Comparison of ENCODE assay signal across 5 cellular contexts in genomic region chr6:150269130-150269856, GRCh38.
"Had no signal": no experiment of that assay in that cellular context is flagged by ENCODE, and none has a peak within 500 bp of the region (broad histone marks: within the 10 kb centered on the region; RNA-seq: fewer than 3 reads in every experiment).

No MANE protein-coding gene starts in this region.

- H3K4me1 ChIP-seq: stomach, thyroid gland had no signal

- H3K36me3 ChIP-seq: stomach, thyroid gland had no signal

- H3K9me3 ChIP-seq: thyroid gland had no signal

- H3K27ac ChIP-seq: stomach, thyroid gland had no signal

- H3K27me3 ChIP-seq: stomach, thyroid gland had no signal

- H3K4me3 ChIP-seq: skin epidermis, stomach, thyroid gland had no signal

- DNase-seq: activated naive CD4-positive, alpha-beta T cell treated with anti-CD3 and anti-CD28 coated beads for 36 hours; effector memory CD8-positive, alpha-beta T cell; stomach; thyroid gland had no signal
